Comparison of ENCODE assay signal across 15 cellular contexts in the genomic region with DNA sequence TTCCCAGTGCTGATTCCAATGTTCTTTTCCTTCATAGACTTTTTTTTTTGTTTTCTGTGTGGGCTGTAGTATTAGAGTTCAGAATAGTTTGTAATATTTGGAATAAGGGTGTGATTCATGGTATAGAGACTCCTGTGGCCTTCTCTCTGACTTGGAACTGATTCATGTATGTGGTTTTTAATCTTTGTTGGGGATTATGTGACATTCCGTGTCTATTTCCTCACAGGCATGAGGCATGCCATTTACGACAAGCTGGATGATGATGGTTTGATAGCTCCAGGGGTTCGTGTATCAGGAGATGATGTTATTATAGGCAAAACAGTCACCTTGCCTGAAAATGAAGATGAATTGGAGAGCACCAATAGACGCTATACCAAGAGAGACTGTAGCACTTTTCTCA. TPM values are rescaled to one million over a fixed set of nuclear protein-coding genes. Genes with fewer than 3 reads are reported as not detected.
A peak's percentile ranks its signal among the peaks of the same experiment; 100 is the strongest.
DNase-seq lines count a peak whose midpoint lies in the region; ATAC-seq, FAIRE-seq and TF ChIP-seq lines count a peak whose summit lies in the region.
"Had no signal": no experiment of that assay in that cellular context is flagged by ENCODE, and none has a peak within 500 bp of the region (broad histone marks: within the 10 kb centered on the region; RNA-seq: fewer than 3 reads in every experiment).

No MANE protein-coding gene starts in this region.

- no peak for FAIRE-seq in K562 (lab: Jason Lieb, UNC)
- FAIRE-seq in keratinocyte (lab: Jason Lieb, UNC) = peak; percentile 84

- no peak overlapping the region for H2AFZ ChIP-seq in K562 (ENCODE audit: low read depth, low read length)
- no peak overlapping the region for H2AFZ ChIP-seq in keratinocyte (ENCODE audit: control insufficient read depth, low read length)

- POLR2A ChIA-PET in K562 (lab: Yijun Ruan, JAX) = no interaction called here

- H3K36me3 ChIP-seq in K562 (ENCODE audit: control insufficient read depth, insufficient read depth, low read length) (peaks cover 98% of the 10 kb centered on the region), keratinocyte (ENCODE audit: control insufficient read depth in 2 of 2, extremely low read depth in 1 of 2, insufficient read depth in 2 of 2, low read length in 2 of 2) (peaks cover 21 to 35% of the 10 kb centered on the region in 2 experiments), HAP-1 (replicated peaks) (peaks cover 87% of the 10 kb centered on the region)

- no peak overlapping the region for H3K9ac ChIP-seq in K562 (ENCODE audit: insufficient read depth in 1 of 2, low read depth in 2 of 2, low read length in 2 of 2)
- no peak overlapping the region for H3K9ac ChIP-seq in keratinocyte (ENCODE audit: control insufficient read depth, extremely low read depth, insufficient read depth, low read length)

- no peak overlapping the region for H3K27ac Mint-ChIP-seq in activated naive CD8-positive, alpha-beta T cell treated with anti-CD3 and anti-CD28 coated beads for 36 hours
- H3K27ac Mint-ChIP-seq: activated naive CD8-positive, alpha-beta T cell treated with anti-CD3 and anti-CD28 coated beads, Interleukin-2, amount 10 ng/mL, durations not matched to agents 7 days and 5 days had no signal

- no peaks in the 10 kb centered on the region for H3K9me1 ChIP-seq in K562 (ENCODE audit: control insufficient read depth, insufficient read depth, low read length)
- H3K9me1 ChIP-seq in keratinocyte (ENCODE audit: control insufficient read depth, extremely low read depth, insufficient read depth, low read length) = no peaks in the 10 kb centered on the region

- H3K9me3 ChIP-seq in K562 (replicated peaks; ENCODE audit: control insufficient read depth, insufficient read depth, low read depth, low read length) (no peaks in the 10 kb centered on the region), keratinocyte (ENCODE audit: control insufficient read depth, low read depth, low read length) (no peaks in the 10 kb centered on the region), HAP-1 (no peaks in the 10 kb centered on the region)

- H3K27me3 ChIP-seq in K562 (ENCODE audit: control insufficient read depth in 2 of 2, insufficient read depth in 2 of 2, low read length in 2 of 2) (no peaks in the 10 kb centered on the region), keratinocyte (ENCODE audit: control insufficient read depth, extremely low read depth, insufficient read depth, low read length) (no peaks in the 10 kb centered on the region), HAP-1 (ENCODE audit: low read depth) (no peaks in the 10 kb centered on the region)

- H3K4me1 Mint-ChIP-seq in activated naive CD8-positive, alpha-beta T cell treated with anti-CD3 and anti-CD28 coated beads for 36 hours = peaks cover 2% of the 10 kb centered on the region

- in situ Hi-C loops in K562 (cut with MboI) (no loop called here), HAP-1 (cut with MboI; ENCODE audit: low sequenced_read_pairs) (no loop called here)

- CTCF ChIA-PET in K562 (lab: Yijun Ruan, JAX; ENCODE audit: low intra/inter-chr PET ratio) = no interaction called here

- dilution Hi-C loops in keratinocyte (cut with MboI; ENCODE audit: extremely low pct_ligation_motif_present, low sequenced_read_pairs) = no loop called here

- H3K4me2 ChIP-seq in K562 (ENCODE audit: insufficient read depth, low read length) (no peak overlapping the region), keratinocyte (ENCODE audit: control insufficient read depth, extremely low read depth, insufficient read depth, low read depth, low read length) (no peak overlapping the region)

- BruUV-seq in K562 (replicated peaks; lab: Mats Ljungman, UMichigan) = TSS peak; percentile 6

- H3K27ac ChIP-seq in K562 (ENCODE audit: extremely low read depth, low read depth, low read length) = no peak overlapping the region
- H3K27ac ChIP-seq in keratinocyte (ENCODE audit: control insufficient read depth, insufficient read depth, low read length) = peak overlapping the region; percentile 50

- no peak overlapping the region for H3K4me3 ChIP-seq in AG09309 (ENCODE audit: control insufficient read depth, low read depth, low read length)
- no peak overlapping the region for H3K4me3 ChIP-seq in K562
- no peak overlapping the region for H3K4me3 ChIP-seq in keratinocyte (ENCODE audit: control insufficient read depth in 2 of 3, extremely low read depth in 1 of 3, insufficient read depth in 2 of 3, low read depth in 1 of 3, low read length in 3 of 3)
- H3K4me3 ChIP-seq in HAP-1 = no peak overlapping the region

- H3K36me3 Mint-ChIP-seq in activated naive CD8-positive, alpha-beta T cell treated with anti-CD3 and anti-CD28 coated beads for 36 hours = peaks cover 31% of the 10 kb centered on the region

- ATAC-seq in K562 (no peak), HG03045 (IDR thresholded peaks at IDR 0.05; ENCODE audit: unreplicated experiment) (no peak)
- ATAC-seq: Panc1 had no signal

- no peaks in the 10 kb centered on the region for H3K9me3 Mint-ChIP-seq in activated naive CD8-positive, alpha-beta T cell treated with anti-CD3 and anti-CD28 coated beads for 36 hours
- H3K9me3 Mint-ChIP-seq: activated naive CD8-positive, alpha-beta T cell treated with anti-CD3 and anti-CD28 coated beads, Interleukin-2, amount 10 ng/mL, durations not matched to agents 7 days and 5 days; CD4-positive, CD25-positive, alpha-beta regulatory T cell had no signal

- H3K4me3 Mint-ChIP-seq in activated naive CD8-positive, alpha-beta T cell treated with anti-CD3 and anti-CD28 coated beads for 36 hours = no peak overlapping the region
- H3K4me3 Mint-ChIP-seq: activated naive CD8-positive, alpha-beta T cell treated with anti-CD3 and anti-CD28 coated beads, Interleukin-2, amount 10 ng/mL, durations not matched to agents 7 days and 5 days; CD4-positive, CD25-positive, alpha-beta regulatory T cell had no signal

- 64% methylated on average over 4 of the region's 4 CpGs for WGBS in K562 (ENCODE audit: insufficient coverage, low coverage, missing lambda C conversion rate)

- DNase-seq in AG09309 (ENCODE audit: low read depth) = peak; percentile 93
- DNase-seq in HS-27A (ENCODE audit: low read depth) = peak; percentile 92
- DNase-seq in K562 (ENCODE audit: extremely low read depth in 1 of 4, low spot score in 3 of 4) = no peak
- peak; percentile 52 for DNase-seq in keratinocyte (ENCODE audit: low read depth, low spot score)
- DNase-seq in activated naive CD8-positive, alpha-beta T cell treated with anti-CD3 and anti-CD28 coated beads for 36 hours = no peak
- DNase-seq in HAP-1 (ENCODE audit: low spot score in 2 of 2) = no peak
- no peak for DNase-seq in SIG-M5 treated with dmso at 0.1 percent for 504 hours (lab: John Stamatoyannopoulos, UW; ENCODE audit: unreplicated experiment)
- DNase-seq: activated naive CD8-positive, alpha-beta T cell treated with anti-CD3 and anti-CD28 coated beads, Interleukin-2, amount 10 ng/mL, durations not matched to agents 7 days and 5 days; CD4-positive, CD25-positive, alpha-beta regulatory T cell; NCI-H1092; posterior cingulate gyrus; stimulated activated naive CD4-positive, alpha-beta T cell; T-helper 9 cell had no signal

- TF ChIP-seq RAD21 in K562 (CRISPR knock-in tag; conservative IDR thresholded peaks at IDR 0.05 in 1 of 2, IDR thresholded peaks at IDR 0.05 in 1 of 2) = no peak

- TF ChIP-seq EP300 in K562 (IDR thresholded peaks at IDR 0.05; ENCODE audit: low read length) = no peak

- H3K4me1 ChIP-seq in K562 (replicated peaks in 1 of 2; ENCODE audit: control insufficient read depth in 2 of 2, insufficient read depth in 2 of 2, low read length in 2 of 2) (no peaks in the 10 kb centered on the region), keratinocyte (ENCODE audit: control insufficient read depth, extremely low read depth, insufficient read depth, low read length) (peaks cover 23% of the 10 kb centered on the region), HAP-1 (no peaks in the 10 kb centered on the region)

- no peaks in the 10 kb centered on the region for H3K27me3 Mint-ChIP-seq in activated naive CD8-positive, alpha-beta T cell treated with anti-CD3 and anti-CD28 coated beads for 36 hours
- H3K27me3 Mint-ChIP-seq: activated naive CD8-positive, alpha-beta T cell treated with anti-CD3 and anti-CD28 coated beads, Interleukin-2, amount 10 ng/mL, durations not matched to agents 7 days and 5 days; CD4-positive, CD25-positive, alpha-beta regulatory T cell had no signal

- H4K20me1 ChIP-seq in K562 (replicated peaks; ENCODE audit: control insufficient read depth, insufficient read depth, low read length) = no peaks in the 10 kb centered on the region; the same call in 1 of the 2 replicates
- H4K20me1 ChIP-seq in keratinocyte (ENCODE audit: control insufficient read depth, extremely low read depth, insufficient read depth, low read length) = no peaks in the 10 kb centered on the region

- no peaks in the 10 kb centered on the region; the same call in 2 of the 3 replicates for H3K79me2 ChIP-seq in K562 (ENCODE audit: control insufficient read depth, insufficient read depth, low read length)
- peaks cover 3% of the 10 kb centered on the region for H3K79me2 ChIP-seq in keratinocyte (ENCODE audit: control insufficient read depth, insufficient read depth, low read length)

- TF ChIP-seq POLR2A in K562 (conservative IDR thresholded peaks at IDR 0.05) = no peak

- no peak for TF ChIP-seq CTCF in AG09309 (IDR thresholded peaks at IDR 0.05; ENCODE audit: control insufficient read depth, insufficient read depth, low read depth, low read length, missing control alignments)
- TF ChIP-seq CTCF in K562 (IDR thresholded peaks at IDR 0.05 in 2 of 3, conservative IDR thresholded peaks at IDR 0.05 in 1 of 3; ENCODE audit: insufficient read depth in 2 of 3, low read depth in 1 of 3, low read length in 3 of 3) = no peak
- no peak for TF ChIP-seq CTCF in keratinocyte (optimal IDR thresholded peaks at IDR 0.05 in 1 of 3, IDR thresholded peaks at IDR 0.05 in 1 of 3, conservative IDR thresholded peaks at IDR 0.05 in 1 of 3; ENCODE audit: extremely low read depth in 1 of 3, insufficient read depth in 2 of 3, low read length in 3 of 3)

- intact Hi-C loops in K562 (cut with micrococcal nuclease) = no loop called here

RNA-seq across cellular contexts. Expression of gene POLR2B, which starts 44.4 kb away (rescaled TPM):
- total RNA-seq in K562 (2011; cell fraction: chromatin; rRNA removed; ENCODE audit: low replicate concordance) = 125 and 404 TPM in 2 replicates
- 50.9 and 59.2 TPM in 2 replicates for total RNA-seq in K562 (2011; cell fraction: nucleolus; rRNA removed)
- 92.2 and 102 TPM in 2 replicates for total RNA-seq in K562 (2011; cell fraction: nucleoplasm; rRNA removed)
- total RNA-seq in K562 (2014; rRNA removed) = 118 and 142 TPM in 2 replicates
- total RNA-seq in K562 (2014; rRNA removed; fragmentation: Illumina TruSeq; extraction: Trizol) = 158 and 177 TPM in 2 replicates
- 143 and 154 TPM in 2 replicates for total RNA-seq in K562 (2015; rRNA removed; fragmentation: Illumina TruSeq; extraction: Trizol)
- total RNA-seq in K562 (2021) = 134 TPM in 2 replicates
- polyA plus RNA-seq in K562 (2011; rRNA removed) = 192 and 208 TPM in 2 replicates
- 43.2 and 88.2 TPM in 2 replicates for polyA plus RNA-seq in K562 (2011; cell fraction: cytosol; rRNA removed)
- polyA plus RNA-seq in K562 (2011; cell fraction: nucleus; rRNA removed) = 195 and 415 TPM in 2 replicates
- 92.3 and 108 TPM in 2 replicates for polyA plus RNA-seq in K562 (2012)
- polyA plus RNA-seq in K562 (2014; fragmentation: Illumina TruSeq; extraction: Trizol) = 136 and 140 TPM in 2 replicates
- polyA plus RNA-seq in K562 (2014; fragmentation: Nextera tagmentation; extraction: Ambion mirVana) = 100 to 1,000 TPM in 1 of 2 experiments, 10 to 100 TPM in 1; 60.9 to 108 TPM
- 128 and 147 TPM in 2 replicates for polyA plus RNA-seq in K562 (2014; rRNA removed)
- polyA minus RNA-seq in K562 (2011; rRNA and poly(A)+ RNA removed) = 237 and 245 TPM in 2 replicates
- 61.9 and 62.2 TPM in 2 replicates for polyA minus RNA-seq in K562 (2011; cell fraction: cytosol; rRNA and poly(A)+ RNA removed)
- 61.3 and 147 TPM in 2 replicates for polyA minus RNA-seq in K562 (2011; cell fraction: nucleus; rRNA and poly(A)+ RNA removed)
- 86.7 to 153 TPM (median 110 TPM) in 3 replicates for polyA plus RNA-seq in keratinocyte
- 293 TPM for polyA plus RNA-seq in keratinocyte (2011; ENCODE audit: low read depth)
- 43.1 and 82.7 TPM in 2 replicates for polyA plus RNA-seq in keratinocyte (2011; cell fraction: cytosol; rRNA removed)
- 180 and 261 TPM in 2 replicates for polyA plus RNA-seq in keratinocyte (2011; cell fraction: nucleus; rRNA removed)
- 67.3 and 87.7 TPM in 2 replicates for polyA plus RNA-seq in keratinocyte (2012; ENCODE audit: low replicate concordance)
- 28.8 to 128 TPM (median 69.8 TPM) in 3 replicates for polyA minus RNA-seq in keratinocyte
- 43.2 TPM for polyA minus RNA-seq in keratinocyte (2011; cell fraction: cytosol; rRNA and poly(A)+ RNA removed)
- 75.8 and 129 TPM in 2 replicates for polyA minus RNA-seq in keratinocyte (2011; cell fraction: nucleus; rRNA and poly(A)+ RNA removed)
- 100 to 1,000 TPM; 142 to 144 TPM for total RNA-seq in activated naive CD8-positive, alpha-beta T cell treated with anti-CD3 and anti-CD28 coated beads for 36 hours

RNA-seq across cellular contexts. Expression of gene NOA1, which starts 45.7 kb away (rescaled TPM):
- total RNA-seq in K562 (2011; cell fraction: chromatin; rRNA removed; ENCODE audit: low replicate concordance) = 7.9 and 14.0 TPM in 2 replicates
- 14.3 and 17.8 TPM in 2 replicates for total RNA-seq in K562 (2011; cell fraction: nucleolus; rRNA removed)
- 11.2 and 12.8 TPM in 2 replicates for total RNA-seq in K562 (2011; cell fraction: nucleoplasm; rRNA removed)
- 26.6 and 28.2 TPM in 2 replicates for total RNA-seq in K562 (2014; rRNA removed)
- total RNA-seq in K562 (2014; rRNA removed; fragmentation: Illumina TruSeq; extraction: Trizol) = 11.9 and 12.3 TPM in 2 replicates
- total RNA-seq in K562 (2015; rRNA removed; fragmentation: Illumina TruSeq; extraction: Trizol) = 13.5 and 14.7 TPM in 2 replicates
- total RNA-seq in K562 (2021) = 25.4 and 25.7 TPM in 2 replicates
- polyA plus RNA-seq in K562 (2011; rRNA removed) = 16.7 and 21.4 TPM in 2 replicates
- 19.8 and 26.9 TPM in 2 replicates for polyA plus RNA-seq in K562 (2011; cell fraction: cytosol; rRNA removed)
- polyA plus RNA-seq in K562 (2011; cell fraction: nucleus; rRNA removed) = 12.2 and 14.7 TPM in 2 replicates
- polyA plus RNA-seq in K562 (2012) = 14.5 and 32.7 TPM in 2 replicates
- 16.5 and 17.4 TPM in 2 replicates for polyA plus RNA-seq in K562 (2014; fragmentation: Illumina TruSeq; extraction: Trizol)
- 1 to 10 TPM; 2.6 to 3.9 TPM for polyA plus RNA-seq in K562 (2014; fragmentation: Nextera tagmentation; extraction: Ambion mirVana)
- polyA plus RNA-seq in K562 (2014; rRNA removed) = 22.1 and 24.6 TPM in 2 replicates
- polyA minus RNA-seq in K562 (2011; rRNA and poly(A)+ RNA removed) = 16.5 and 21.0 TPM in 2 replicates
- polyA minus RNA-seq in K562 (2011; cell fraction: cytosol; rRNA and poly(A)+ RNA removed) = 12.8 and 14.0 TPM in 2 replicates
- polyA minus RNA-seq in K562 (2011; cell fraction: nucleus; rRNA and poly(A)+ RNA removed) = 11.0 and 15.3 TPM in 2 replicates
- 12.9 to 15.5 TPM (median 14.2 TPM) in 3 replicates for polyA plus RNA-seq in keratinocyte
- polyA plus RNA-seq in keratinocyte (2011; ENCODE audit: low read depth) = 14.2 TPM
- 14.1 and 17.6 TPM in 2 replicates for polyA plus RNA-seq in keratinocyte (2011; cell fraction: cytosol; rRNA removed)
- 11.5 and 12.8 TPM in 2 replicates for polyA plus RNA-seq in keratinocyte (2011; cell fraction: nucleus; rRNA removed)
- 10.5 and 13.5 TPM in 2 replicates for polyA plus RNA-seq in keratinocyte (2012; ENCODE audit: low replicate concordance)
- polyA minus RNA-seq in keratinocyte = 6.8 to 7.6 TPM (median 6.9 TPM) in 3 replicates
- polyA minus RNA-seq in keratinocyte (2011; cell fraction: cytosol; rRNA and poly(A)+ RNA removed) = 14.8 TPM
- polyA minus RNA-seq in keratinocyte (2011; cell fraction: nucleus; rRNA and poly(A)+ RNA removed) = 8.2 and 8.6 TPM in 2 replicates
- total RNA-seq in activated naive CD8-positive, alpha-beta T cell treated with anti-CD3 and anti-CD28 coated beads for 36 hours = 10 to 100 TPM; 28.5 to 29.6 TPM

Comparison
In these comparisons a context has a peak if more than half of its experiments do, and no peak if none do; other contexts are left out.
1. DNase-seq: peak in AG09309 (single experiment), HS-27A (single experiment) and keratinocyte (single experiment); none in K562 (0 of 4), activated naive CD8-positive, alpha-beta T cell treated with anti-CD3 and anti-CD28 coated beads for 36 hours (single experiment), HAP-1 (0 of 2) and SIG-M5 treated with dmso at 0.1 percent for 504 hours (single experiment).